In genomic region chr9:78601957-78602565, GRCh38 we compare ENCODE assay signal across 9 cellular contexts.
DNase-seq lines count a peak whose midpoint lies in the region; ATAC-seq and TF ChIP-seq lines count a peak whose summit lies in the region.
"Had no signal": no experiment of that assay in that cellular context is flagged by ENCODE, and none has a peak within 500 bp of the region (broad histone marks: within the 10 kb centered on the region; RNA-seq: fewer than 3 reads in every experiment).

No MANE protein-coding gene starts in this region.

- H3K4ac ChIP-seq in mesendoderm (ENCODE audit: low read depth, low read length), result no peak overlapping the region

- no peaks in the 10 kb centered on the region for H3K9me3 Mint-ChIP-seq in chondrocyte (ENCODE audit: low read depth)
- H3K9me3 Mint-ChIP-seq: IgD-negative memory B cell had no signal

- H2BK120ac ChIP-seq in mesendoderm (ENCODE audit: low read depth, low read length), result no peak overlapping the region

- no peak overlapping the region for H3K4me2 ChIP-seq in mesendoderm (ENCODE audit: low read length)

- H3K4me3 ChIP-seq in mesendoderm (ENCODE audit: low read length), result no peak overlapping the region

- H3K27ac ChIP-seq in mesendoderm (ENCODE audit: low read depth, low read length), result no peak overlapping the region

- H2AK5ac ChIP-seq in mesendoderm (ENCODE audit: low read length), result no peak overlapping the region

- H3K27ac Mint-ChIP-seq in chondrocyte (ENCODE audit: unreplicated experiment), result no peak overlapping the region
- H3K27ac Mint-ChIP-seq: IgD-negative memory B cell had no signal

- H3K56ac ChIP-seq in mesendoderm (ENCODE audit: low read length), result no peak overlapping the region

- no peaks in the 10 kb centered on the region for H3K36me3 ChIP-seq in mesendoderm (ENCODE audit: control insufficient read depth, insufficient read depth, low read length)

- peaks cover 30% of the 10 kb centered on the region for H3K4me1 Mint-ChIP-seq in chondrocyte (ENCODE audit: low read depth)

- H2BK5ac ChIP-seq in mesendoderm (ENCODE audit: low read length), result no peak overlapping the region

- H4K8ac ChIP-seq in mesendoderm (ENCODE audit: low read depth, low read length), result no peak overlapping the region

- no CpG with 5 or more reads among the region's 7 CpGs for WGBS in mesendoderm (ENCODE audit: extremely low coverage, insufficient coverage, low lambda C conversion rate)

- H3K4me1 ChIP-seq in mesendoderm (ENCODE audit: control insufficient read depth, low read depth, low read length), result peaks cover 9% of the 10 kb centered on the region

- peak; percentile 91 for ATAC-seq in HG03354 (IDR thresholded peaks at IDR 0.05; ENCODE audit: poor library complexity, severe bottlenecking, unreplicated experiment)
- no peak for ATAC-seq in HG02970 (IDR thresholded peaks at IDR 0.05; ENCODE audit: low FRiP score, unreplicated experiment)

- H3K27me3 Mint-ChIP-seq in chondrocyte (ENCODE audit: low read depth), result no peaks in the 10 kb centered on the region
- H3K27me3 Mint-ChIP-seq: IgD-negative memory B cell had no signal

- no peak overlapping the region for H3K4me3 Mint-ChIP-seq in chondrocyte (ENCODE audit: unreplicated experiment)
- H3K4me3 Mint-ChIP-seq: IgD-negative memory B cell had no signal

- H2BK15ac ChIP-seq in mesendoderm (replicated peaks; ENCODE audit: low read depth), result no peak overlapping the region

- DNase-seq in AG20443 (ENCODE audit: low spot score) (peak; percentile 55), NCI-H69 (lab: John Stamatoyannopoulos, UW) (peak; percentile 90), chondrocyte (ENCODE audit: low spot score) (no peak), mesendoderm (peak; percentile 52)
- DNase-seq in activated CD4-positive, CD25-positive, alpha-beta regulatory T cell treated with anti-CD3 and anti-CD28 coated beads, Interleukin-2, amount 50 U/mL, for 72 hours, result no peak

- no peak overlapping the region for H4K5ac ChIP-seq in mesendoderm (ENCODE audit: low read length)

- no peaks in the 10 kb centered on the region for H3K27me3 ChIP-seq in mesendoderm (ENCODE audit: insufficient read depth, low read length, poor library complexity)

- peak overlapping the region; percentile 60 for H3K18ac ChIP-seq in mesendoderm (ENCODE audit: low read length)

- no peaks in the 10 kb centered on the region for H3K79me2 ChIP-seq in mesendoderm (ENCODE audit: control insufficient read depth, insufficient read depth, low read length)

- TF ChIP-seq CTCF in GM12874 (IDR thresholded peaks at IDR 0.05; ENCODE audit: insufficient read depth, low read depth, low read length) (peak; percentile 60), chondrocyte (IDR thresholded peaks at IDR 0.05) (peak; percentile 98)

- no peak overlapping the region for H3K23ac ChIP-seq in mesendoderm (ENCODE audit: low read length)

- no peaks in the 10 kb centered on the region for H3K36me3 Mint-ChIP-seq in chondrocyte (ENCODE audit: low read depth)
- H3K36me3 Mint-ChIP-seq: IgD-negative memory B cell had no signal

- H3K9ac ChIP-seq in mesendoderm (ENCODE audit: low read length), result no peak overlapping the region

- H3K79me1 ChIP-seq in mesendoderm (ENCODE audit: low read length), result no peaks in the 10 kb centered on the region

Comparison
In these comparisons a context has a peak if more than half of its experiments do, and no peak if none do; other contexts are left out.
1. DNase-seq: peak in AG20443 (single experiment), NCI-H69 (single experiment) and mesendoderm (single experiment); none in chondrocyte (single experiment) and activated CD4-positive, CD25-positive, alpha-beta regulatory T cell treated with anti-CD3 and anti-CD28 coated beads, Interleukin-2, amount 50 U/mL, for 72 hours (single experiment).